Comparison of ENCODE assay signal across 9 cellular contexts in the genomic region with DNA sequence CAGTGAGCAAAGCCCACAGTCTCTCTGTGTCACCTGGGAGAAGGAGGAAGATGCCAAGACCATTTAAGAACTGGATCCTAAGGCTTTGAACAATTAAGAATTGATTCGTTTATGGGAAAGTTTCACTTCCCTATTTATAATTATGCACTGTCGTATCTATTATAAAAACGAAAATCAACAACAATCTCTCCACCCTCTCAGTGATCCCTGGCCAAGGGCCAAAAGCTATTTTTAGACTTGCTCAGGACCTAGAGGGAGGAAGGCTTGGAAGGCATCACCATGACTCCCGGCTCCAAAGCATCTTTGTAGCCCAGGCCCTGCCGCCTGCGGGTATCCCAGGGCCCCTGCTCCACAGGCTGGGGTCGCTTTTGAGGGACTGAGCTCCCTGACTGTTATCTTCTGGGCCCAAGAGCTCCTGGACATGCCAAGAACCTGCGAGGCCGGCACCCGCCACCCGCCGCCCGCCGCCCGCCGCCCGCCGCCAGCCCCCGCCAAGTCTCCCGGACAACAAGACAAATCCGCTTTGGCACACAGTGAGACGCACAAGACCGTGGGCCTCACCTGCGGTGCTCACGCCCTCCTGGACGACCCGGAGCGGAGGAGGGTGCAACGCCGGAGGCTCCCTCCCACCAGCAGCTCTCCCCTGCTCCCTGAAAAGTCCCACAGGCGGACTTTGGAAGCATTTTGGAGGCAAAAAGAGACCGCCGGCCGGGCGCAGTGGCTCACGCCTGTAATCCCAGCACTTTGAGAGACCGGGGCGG. TPM values are rescaled to one million over a fixed set of nuclear protein-coding genes. Genes with fewer than 3 reads are reported as not detected.
DNase-seq lines count a peak whose midpoint lies in the region; ATAC-seq and TF ChIP-seq lines count a peak whose summit lies in the region.
"Had no signal": no experiment of that assay in that cellular context is flagged by ENCODE, and none has a peak within 500 bp of the region (broad histone marks: within the 10 kb centered on the region; RNA-seq: fewer than 3 reads in every experiment).

No MANE protein-coding gene starts in this region.

- peaks cover 9% of the 10 kb centered on the region for H3K4me1 Mint-ChIP-seq in activated T-cell treated with anti-CD3 and anti-CD28 coated beads, Interleukin-2, amount 50 U/mL, for 4 hours (ENCODE audit: low read depth)

- no peak for TF ChIP-seq CTCF in right atrium auricular region (IDR thresholded peaks at IDR 0.05)
- no peak for TF ChIP-seq CTCF in retinal pigment epithelial cell (conservative IDR thresholded peaks at IDR 0.05; ENCODE audit: low read depth, low read length)

- ATAC-seq in activated T-cell treated with anti-CD3 and anti-CD28 coated beads, Interleukin-2, amount 50 U/mL, for 4 hours, result no peak
- ATAC-seq in HG02763 (IDR thresholded peaks at IDR 0.05; ENCODE audit: unreplicated experiment) (no peak), GM19455 (IDR thresholded peaks at IDR 0.05; ENCODE audit: unreplicated experiment) (no peak), HG03025 (IDR thresholded peaks at IDR 0.05; ENCODE audit: low FRiP score, unreplicated experiment) (no peak)

- peak overlapping the region; percentile 73 for H3K4me3 Mint-ChIP-seq in activated T-cell treated with anti-CD3 and anti-CD28 coated beads, Interleukin-2, amount 50 U/mL, for 4 hours

- no peak overlapping the region for H3K27ac ChIP-seq in right atrium auricular region
- H3K27ac ChIP-seq: neutrophil had no signal

- no peaks in the 10 kb centered on the region for H3K9me3 ChIP-seq in MG63
- H3K9me3 ChIP-seq in right atrium auricular region, result no peaks in the 10 kb centered on the region
- H3K9me3 ChIP-seq: neutrophil had no signal

- DNase-seq in COR-L47 (lab: John Stamatoyannopoulos, UW), result peak; percentile 61
- DNase-seq in MG63, result no peak
- DNase-seq in activated T-cell treated with anti-CD3 and anti-CD28 coated beads, Interleukin-2, amount 50 U/mL, for 4 hours, result no peak
- no peak for DNase-seq in right atrium auricular region (ENCODE audit: low spot score)
- no peak for DNase-seq in retinal pigment epithelial cell (ENCODE audit: low read depth)

- H3K27me3 Mint-ChIP-seq in activated T-cell treated with anti-CD3 and anti-CD28 coated beads, Interleukin-2, amount 50 U/mL, for 4 hours (ENCODE audit: low read depth), result peaks cover 43% of the 10 kb centered on the region

- peak overlapping the region; percentile 58 for H3K4me3 ChIP-seq in MG63
- peak overlapping the region; percentile 59 to 75 for H3K4me3 ChIP-seq in right atrium auricular region
- H3K4me3 ChIP-seq in retinal pigment epithelial cell (ENCODE audit: low read length), result peak overlapping the region; percentile 70

- H3K36me3 Mint-ChIP-seq in activated T-cell treated with anti-CD3 and anti-CD28 coated beads, Interleukin-2, amount 50 U/mL, for 4 hours (ENCODE audit: insufficient read depth), result no peaks in the 10 kb centered on the region

- no peaks in the 10 kb centered on the region for H3K9me3 Mint-ChIP-seq in activated T-cell treated with anti-CD3 and anti-CD28 coated beads, Interleukin-2, amount 50 U/mL, for 4 hours

- H3K27me3 ChIP-seq in MG63 (no peaks in the 10 kb centered on the region), right atrium auricular region (peaks cover 0 to 4% of the 10 kb centered on the region in 2 donors)

- H3K4me1 ChIP-seq in right atrium auricular region, result peaks cover 0 to 18% of the 10 kb centered on the region in 2 donors

- H3K36me3 ChIP-seq in MG63 (no peaks in the 10 kb centered on the region), right atrium auricular region (no peaks in the 10 kb centered on the region)
- H3K36me3 ChIP-seq: neutrophil had no signal

RNA-seq across cellular contexts. Expression of gene RHPN2, which starts 1.2 kb away (rescaled TPM):
- 8.9 and 18.6 TPM in 2 replicates for total RNA-seq in MG63 (2014; rRNA removed; shearing (Covaris generic); ENCODE audit: low replicate concordance)
- total RNA-seq in activated T-cell treated with anti-CD3 and anti-CD28 coated beads, Interleukin-2, amount 50 U/mL, for 4 hours, result 1 to 10 TPM; 1.3 to 3.4 (median 1.9) TPM
- 1 to 10 TPM; 3.1 to 5.9 TPM for total RNA-seq in right atrium auricular region

RNA-seq across cellular contexts. Expression of gene GPATCH1, which starts 17.4 kb away (rescaled TPM):
- 6.4 and 6.5 TPM in 2 replicates for total RNA-seq in MG63 (2014; rRNA removed; shearing (Covaris generic); ENCODE audit: low replicate concordance)
- total RNA-seq in activated T-cell treated with anti-CD3 and anti-CD28 coated beads, Interleukin-2, amount 50 U/mL, for 4 hours, result 10 to 100 TPM; 12.4 to 14.7 (median 13.0) TPM
- total RNA-seq in right atrium auricular region, result 1 to 10 TPM; 4.7 to 8.5 TPM
